8 cellular contexts compared by ENCODE assay signal in genomic region chr15:89057506-89058133, GRCh38. TPM values are rescaled to one million over a fixed set of nuclear protein-coding genes. Genes with fewer than 3 reads are reported as not detected.
DNase-seq lines count a peak whose midpoint lies in the region; ATAC-seq and TF ChIP-seq lines count a peak whose summit lies in the region.

No MANE protein-coding gene starts in this region.

- H3K4me3 Mint-ChIP-seq in activated T-cell treated with anti-CD3 and anti-CD28 coated beads, Interleukin-2, amount 50 U/mL, for 4 hours = no peak overlapping the region
- no peak overlapping the region for H3K4me3 Mint-ChIP-seq in neural crest cell

- H3K9ac ChIP-seq in fibroblast of lung (ENCODE audit: insufficient read depth, low read length) = no peak overlapping the region

- H3K36me3 Mint-ChIP-seq in activated T-cell treated with anti-CD3 and anti-CD28 coated beads, Interleukin-2, amount 50 U/mL, for 4 hours (ENCODE audit: insufficient read depth) = no peaks in the 10 kb centered on the region
- H3K36me3 Mint-ChIP-seq in neural crest cell (ENCODE audit: low read depth) = no peaks in the 10 kb centered on the region

- H3K4me3 ChIP-seq in Panc1 (ENCODE audit: low read depth in 2 of 2, low read length in 2 of 2) (no peak overlapping the region), fibroblast of lung (replicated peaks in 1 of 4; ENCODE audit: control extremely low read depth in 1 of 4, insufficient read depth in 1 of 4, low read depth in 3 of 4, low read length in 4 of 4) (no peak overlapping the region), stomach (no peak overlapping the region)

- H3K27ac ChIP-seq in Panc1 (ENCODE audit: low read length) (peak overlapping the region; percentile 29; the same call in 1 of the 2 replicates), fibroblast of lung (ENCODE audit: insufficient read depth, low read length) (no peak overlapping the region), stomach (peak overlapping the region in 1 of 5 donors; percentile 16)

- no peaks in the 10 kb centered on the region for H3K79me2 ChIP-seq in fibroblast of lung (ENCODE audit: control insufficient read depth, insufficient read depth, low read length)

- H3K27me3 ChIP-seq in Panc1 (ENCODE audit: control insufficient read depth, insufficient read depth, low read length) (no peaks in the 10 kb centered on the region), fibroblast of lung (ENCODE audit: control insufficient read depth, insufficient read depth, low read length) (no peaks in the 10 kb centered on the region), stomach (no peaks in the 10 kb centered on the region)

- no TSS peak for BruUV-seq in Panc1 (replicated peaks; lab: Mats Ljungman, UMichigan)

- DNase-seq in SIG-M5 treated with dmso at 0.1 percent for 504 hours (lab: John Stamatoyannopoulos, UW; ENCODE audit: unreplicated experiment) (peak; percentile 51), SIG-M5 (lab: John Stamatoyannopoulos, UW) (no peak), HT-29 (ENCODE audit: low spot score) (peak; percentile 96), Panc1 (ENCODE audit: low read depth, low spot score) (peak; percentile 62), fibroblast of lung (ENCODE audit: low read depth in 2 of 2) (peak; percentile 55 to 69), neural crest cell (ENCODE audit: low read depth, low spot score) (peak; percentile 89), stomach (peak; percentile 90)
- DNase-seq in activated T-cell treated with anti-CD3 and anti-CD28 coated beads, Interleukin-2, amount 50 U/mL, for 4 hours = peak; percentile 84

- WGBS in stomach, 5 donors = 23 to 29% (median 27%) methylated on average over 13 of the region's 13 CpGs

- no peaks in the 10 kb centered on the region for H3K9me3 ChIP-seq in Panc1 (ENCODE audit: control insufficient read depth, insufficient read depth, low read depth, low read length)
- no peaks in the 10 kb centered on the region for H3K9me3 ChIP-seq in fibroblast of lung (ENCODE audit: control insufficient read depth, insufficient read depth, low read depth, low read length)
- H3K9me3 ChIP-seq in stomach = no peaks in the 10 kb centered on the region

- no peaks in the 10 kb centered on the region for H3K27me3 Mint-ChIP-seq in activated T-cell treated with anti-CD3 and anti-CD28 coated beads, Interleukin-2, amount 50 U/mL, for 4 hours (ENCODE audit: low read depth)
- no peaks in the 10 kb centered on the region for H3K27me3 Mint-ChIP-seq in neural crest cell (ENCODE audit: low read depth)

- H3K9me3 Mint-ChIP-seq in activated T-cell treated with anti-CD3 and anti-CD28 coated beads, Interleukin-2, amount 50 U/mL, for 4 hours = no peaks in the 10 kb centered on the region
- no peaks in the 10 kb centered on the region for H3K9me3 Mint-ChIP-seq in neural crest cell

- H3K4me1 ChIP-seq in Panc1 (ENCODE audit: control insufficient read depth, insufficient read depth, low read length) (peaks cover 4% of the 10 kb centered on the region; the same call in 1 of the 2 replicates), fibroblast of lung (ENCODE audit: control insufficient read depth, extremely low read depth, insufficient read depth, low read length) (peaks cover 3% of the 10 kb centered on the region), stomach (peaks cover 4 to 21% (median 12%) of the 10 kb centered on the region in 4 donors)

- H4K20me1 ChIP-seq in fibroblast of lung (ENCODE audit: control insufficient read depth, extremely low read depth, insufficient read depth, low read length) = no peaks in the 10 kb centered on the region

- TF ChIP-seq CTCF in Panc1 (IDR thresholded peaks at IDR 0.05) (peak; percentile 99), fibroblast of lung (conservative IDR thresholded peaks at IDR 0.05 in 1 of 2, IDR thresholded peaks at IDR 0.05 in 1 of 2; ENCODE audit: low read depth in 1 of 2, low read length in 2 of 2) (peak; percentile 93 to 99), neural crest cell (conservative IDR thresholded peaks at IDR 0.05) (peak; percentile 97), stomach (IDR thresholded peaks at IDR 0.05) (peak in 6 of 7 experiments; percentile 70 to 100 (median 99))

- no peak for TF ChIP-seq EP300 in stomach (IDR thresholded peaks at IDR 0.05)

- CTCF ChIA-PET in Panc1 (lab: Charles Lee) = interaction anchor here (0.6 to 1.7 kb wide), 11 partner anchors 26 to 371 kb away, joined by 3 to 16 read pairs (median 4); no protein-coding TSS in a partner anchor

- H3K36me3 ChIP-seq in Panc1 (ENCODE audit: control insufficient read depth, insufficient read depth, low read length) (no peaks in the 10 kb centered on the region), fibroblast of lung (ENCODE audit: control insufficient read depth, insufficient read depth, low read length) (no peaks in the 10 kb centered on the region), stomach (no peaks in the 10 kb centered on the region)

- intact Hi-C loops in Panc1 (cut with micrococcal nuclease; ENCODE audit: unreplicated experiment) (loop anchor here (2.0 kb wide), 1 partner anchor 119 kb away; no protein-coding TSS in a partner anchor), stomach (cut with DNase I; ENCODE audit: low total_unique reads) (loop anchor here (5.0 kb wide), 1 partner anchor 120 kb away; no protein-coding TSS in a partner anchor)

- ATAC-seq in Panc1 = peak; percentile 90
- peak; percentile 90 to 97 for ATAC-seq in activated T-cell treated with anti-CD3 and anti-CD28 coated beads, Interleukin-2, amount 50 U/mL, for 4 hours

- POLR2A ChIA-PET in Panc1 (lab: Charles Lee) = no interaction called here

- in situ Hi-C loops in Panc1 (cut with HindIII; ENCODE audit: low pct_unique_long_range_greater_than_20kb, low sequenced_read_pairs) = no loop called here

- no peak overlapping the region for H3K4me2 ChIP-seq in fibroblast of lung (ENCODE audit: extremely low read depth, insufficient read depth, low read length)

- no peak overlapping the region for H2AFZ ChIP-seq in fibroblast of lung (ENCODE audit: low read length)

- no peak overlapping the region for H3K27ac Mint-ChIP-seq in neural crest cell (ENCODE audit: unreplicated experiment)

- TF ChIP-seq POLR2A in stomach (IDR thresholded peaks at IDR 0.05) = no peak

- peaks cover 5% of the 10 kb centered on the region for H3K4me1 Mint-ChIP-seq in activated T-cell treated with anti-CD3 and anti-CD28 coated beads, Interleukin-2, amount 50 U/mL, for 4 hours (ENCODE audit: low read depth)
- peaks cover 14% of the 10 kb centered on the region for H3K4me1 Mint-ChIP-seq in neural crest cell

RNA-seq across cellular contexts. Expression of gene ABHD2, which starts 30.6 kb away (rescaled TPM):
- 156 and 181 TPM in 2 replicates for total RNA-seq in HT-29 (2014; rRNA removed; shearing (Covaris generic))
- total RNA-seq in Panc1 (2021; ENCODE audit: unreplicated experiment) (95.0 TPM), fibroblast of lung (42.9 and 84.9 TPM in 2 replicates), neural crest cell (31.0 and 33.3 TPM in 2 replicates), stomach (100 to 1,000 TPM in 4 of 5 donors, 10 to 100 TPM in 1; 16.5 to 192 (median 148) TPM)
- polyA plus RNA-seq in Panc1 (2012; ENCODE audit: insufficient read length) = 41.2 TPM
- 10 to 100 TPM; 48.9 to 72.6 (median 64.1) TPM for total RNA-seq in activated T-cell treated with anti-CD3 and anti-CD28 coated beads, Interleukin-2, amount 50 U/mL, for 4 hours
- polyA plus RNA-seq in fibroblast of lung (39.5 and 55.3 TPM in 2 replicates), stomach (10 to 100 TPM in 1 of 3 donors, 1 to 10 TPM in 2; 5.1 to 16.9 (median 8.9) TPM)
- 25.1 and 29.1 TPM in 2 replicates for polyA plus RNA-seq in fibroblast of lung (2012)
- polyA minus RNA-seq in fibroblast of lung (ENCODE audit: low replicate concordance) = 337 and 341 TPM in 2 replicates
